In the genomic region with DNA sequence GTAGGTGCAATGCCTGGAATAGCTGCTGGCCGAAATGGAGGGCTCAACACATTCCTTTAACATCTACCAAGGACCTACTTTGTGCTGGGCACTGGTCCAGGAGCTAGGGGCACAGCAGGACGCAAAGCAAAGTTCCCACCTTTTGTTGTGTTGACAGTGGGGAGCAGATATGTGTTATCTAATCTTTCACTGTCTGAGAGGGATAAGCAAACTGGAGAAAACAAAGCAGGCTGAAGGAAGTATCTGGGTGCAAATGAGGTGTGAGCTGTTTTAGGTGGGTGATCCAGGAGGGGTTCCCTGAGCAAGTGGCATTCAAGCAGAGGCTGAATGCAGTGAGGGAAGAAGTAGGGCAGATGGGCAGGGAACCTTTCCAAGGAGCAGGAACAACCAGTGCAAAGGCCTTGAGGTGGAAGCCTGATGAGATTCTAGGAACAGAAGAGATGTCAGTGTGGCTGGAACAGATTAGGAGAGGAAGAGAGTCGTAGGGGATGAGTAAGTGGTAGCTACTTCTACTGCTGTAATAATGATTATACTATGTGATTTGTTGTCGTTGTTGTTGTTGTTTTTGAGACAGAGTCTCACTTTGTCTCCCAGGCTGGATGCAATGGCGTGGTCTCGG, we compare ENCODE assay signal across 23 cellular contexts. TPM values are rescaled to one million over a fixed set of nuclear protein-coding genes. Genes with fewer than 3 reads are reported as not detected.
DNase-seq lines count a peak whose midpoint lies in the region; ATAC-seq, FAIRE-seq and TF ChIP-seq lines count a peak whose summit lies in the region.
"Had no signal": no experiment of that assay in that cellular context is flagged by ENCODE, and none has a peak within 500 bp of the region (broad histone marks: within the 10 kb centered on the region; RNA-seq: fewer than 3 reads in every experiment).

No MANE protein-coding gene starts in this region.

- CTCF ChIA-PET in mammary epithelial cell (lab: Charles Lee; ENCODE audit: low non-redundant PET) (no interaction called here), MCF 10A (lab: Yijun Ruan, JAX) (no interaction called here), RWPE1 (lab: Yijun Ruan, JAX) (no interaction called here), GM10248 (lab: Yijun Ruan, JAX) (interaction anchor here (1.2 kb wide), 1 partner anchor 73 kb away, joined by 3 read pairs; no protein-coding TSS in a partner anchor)

- BruUV-seq in mammary epithelial cell (replicated peaks; lab: Mats Ljungman, UMichigan) (no TSS peak), MCF 10A (replicated peaks; lab: Mats Ljungman, UMichigan) (no TSS peak)

- peaks cover 35% of the 10 kb centered on the region for H3K4me1 Mint-ChIP-seq in MCF 10A (ENCODE audit: insufficient read depth, unreplicated experiment)

- H3K4me3 Mint-ChIP-seq in MCF 10A (ENCODE audit: unreplicated experiment) = no peak overlapping the region
- H3K4me3 Mint-ChIP-seq: activated naive CD8-positive, alpha-beta T cell treated with anti-CD3 and anti-CD28 coated beads for 36 hours; activated T-helper 1 cell treated with anti-CD3 and anti-CD28 coated beads, Interleukin-12 subunit alpha, Interleukin-12 subunit beta, Interleukin-2, Interleukin-4 antibody, amounts not matched to agents 30 ng/mL and 10 ng/mL and 1 ng/mL, durations not matched to agents 14 hours and 24 hours and 36 hours had no signal

- no peak overlapping the region for H3K27ac ChIP-seq in mammary epithelial cell (ENCODE audit: insufficient read depth, low read depth, low read length)
- H3K27ac ChIP-seq in RWPE1 = peak overlapping the region; percentile 22; the same call in 1 of the 2 replicates
- no peak overlapping the region for H3K27ac ChIP-seq in keratinocyte (ENCODE audit: control insufficient read depth, insufficient read depth, low read length)
- no peak overlapping the region for H3K27ac ChIP-seq in pancreas
- H3K27ac ChIP-seq: body of pancreas, coronary artery, SK-N-MC had no signal

- H3K9me3 ChIP-seq in mammary epithelial cell (replicated peaks; ENCODE audit: insufficient read depth, low read length) (no peaks in the 10 kb centered on the region), keratinocyte (ENCODE audit: control insufficient read depth, low read depth, low read length) (no peaks in the 10 kb centered on the region), pancreas (no peaks in the 10 kb centered on the region)
- H3K9me3 ChIP-seq: body of pancreas had no signal

- in situ Hi-C loops in mammary epithelial cell (cut with MboI; ENCODE audit: low sequenced_read_pairs in 2 of 2) = no loop called here

- FAIRE-seq in keratinocyte (lab: Jason Lieb, UNC) (no peak), pancreas (lab: Jason Lieb, UNC) (no peak)
- FAIRE-seq: endometrium, GM18507 had no signal

- H3K27ac Mint-ChIP-seq in MCF 10A (ENCODE audit: low read depth, unreplicated experiment) = no peak overlapping the region
- H3K27ac Mint-ChIP-seq: activated naive CD8-positive, alpha-beta T cell treated with anti-CD3 and anti-CD28 coated beads for 36 hours; activated T-helper 1 cell treated with anti-CD3 and anti-CD28 coated beads, Interleukin-12 subunit alpha, Interleukin-12 subunit beta, Interleukin-2, Interleukin-4 antibody, amounts not matched to agents 30 ng/mL and 10 ng/mL and 1 ng/mL, durations not matched to agents 14 hours and 24 hours and 36 hours had no signal

- H4K20me1 ChIP-seq in mammary epithelial cell (ENCODE audit: insufficient read depth, low read length) (no peaks in the 10 kb centered on the region), keratinocyte (ENCODE audit: control insufficient read depth, extremely low read depth, insufficient read depth, low read length) (peaks cover 8% of the 10 kb centered on the region)

- H3K4me2 ChIP-seq in mammary epithelial cell (ENCODE audit: insufficient read depth, low read depth, low read length) = no peak overlapping the region
- no peak overlapping the region for H3K4me2 ChIP-seq in keratinocyte (ENCODE audit: control insufficient read depth, extremely low read depth, insufficient read depth, low read depth, low read length)

- H3K36me3 Mint-ChIP-seq in MCF 10A (ENCODE audit: insufficient read depth, unreplicated experiment) = peaks cover 18% of the 10 kb centered on the region

- H3K4me1 ChIP-seq in mammary epithelial cell (ENCODE audit: insufficient read depth, low read length) (peaks cover 29% of the 10 kb centered on the region), keratinocyte (ENCODE audit: control insufficient read depth, extremely low read depth, insufficient read depth, low read length) (peaks cover 34% of the 10 kb centered on the region), pancreas (peaks cover 0 to 2% (median 0%) of the 10 kb centered on the region in 3 donors)

- WGBS in mammary epithelial cell (ENCODE audit: low coverage, missing lambda C conversion rate) = 68% methylated on average over 3 of the region's 6 CpGs
- WGBS in pancreas, 2 donors = 53 to 59% methylated on average over 6 of the region's 6 CpGs

- H2AFZ ChIP-seq in mammary epithelial cell (ENCODE audit: low read depth, low read length) (peak overlapping the region; percentile 18), keratinocyte (ENCODE audit: control insufficient read depth, low read length) (peak overlapping the region; percentile 6)

- H3K4me3 ChIP-seq in mammary epithelial cell (replicated peaks in 1 of 3; ENCODE audit: insufficient read depth in 1 of 3, low read depth in 2 of 3, low read length in 3 of 3) (no peak overlapping the region), keratinocyte (ENCODE audit: control insufficient read depth in 2 of 3, extremely low read depth in 1 of 3, insufficient read depth in 2 of 3, low read depth in 1 of 3, low read length in 3 of 3) (no peak overlapping the region), pancreas (no peak overlapping the region)
- H3K4me3 ChIP-seq: body of pancreas, coronary artery, SK-N-MC had no signal

- peaks cover 2% of the 10 kb centered on the region for H3K9me1 ChIP-seq in keratinocyte (ENCODE audit: control insufficient read depth, extremely low read depth, insufficient read depth, low read length)

- dilution Hi-C loops in mammary epithelial cell (cut with HindIII; ENCODE audit: low sequenced_read_pairs) (no loop called here), keratinocyte (cut with MboI; ENCODE audit: extremely low pct_ligation_motif_present, low sequenced_read_pairs) (no loop called here)

- peaks cover under 1% of the 10 kb centered on the region for H3K36me3 ChIP-seq in mammary epithelial cell (ENCODE audit: insufficient read depth, low read length)
- H3K36me3 ChIP-seq in keratinocyte (ENCODE audit: control insufficient read depth in 2 of 2, extremely low read depth in 1 of 2, insufficient read depth in 2 of 2, low read length in 2 of 2) = peaks cover 2 to 7% of the 10 kb centered on the region in 2 experiments
- H3K36me3 ChIP-seq in pancreas = no peaks in the 10 kb centered on the region

- POLR2A ChIA-PET in MCF 10A (lab: Yijun Ruan, JAX) (interaction anchor here (2.9 kb wide), 1 partner anchor 29 kb away, joined by 11 read pairs; no protein-coding TSS in a partner anchor), RWPE1 (lab: Yijun Ruan, JAX; ENCODE audit: low non-redundant PET) (no interaction called here), GM10248 (lab: Yijun Ruan, JAX) (no interaction called here)

- no peaks in the 10 kb centered on the region for H3K27me3 Mint-ChIP-seq in MCF 10A (ENCODE audit: insufficient read depth, unreplicated experiment)

- no peak for DNase-seq in mammary epithelial cell
- no peak for DNase-seq in MCF 10A (ENCODE audit: unreplicated experiment)
- no peak for DNase-seq in RWPE1 (ENCODE audit: low spot score)
- no peak for DNase-seq in keratinocyte (ENCODE audit: low read depth, low spot score)
- DNase-seq in GM10248 (ENCODE audit: extremely low spot score) = no peak
- no peak for DNase-seq in superior temporal gyrus (ENCODE audit: extremely low spot score)
- no peak for DNase-seq in pancreas
- DNase-seq: ACHN; activated CD4-positive, alpha-beta T cell treated with anti-CD3 and anti-CD28 coated beads for 1 hour; activated naive CD8-positive, alpha-beta T cell treated with anti-CD3 and anti-CD28 coated beads for 36 hours; body of pancreas; C1 segment of cervical spinal cord; left ventricle myocardium superior; NCI-H2029; NCI-H446; nucleus accumbens; substantia nigra had no signal

- peaks cover 16% of the 10 kb centered on the region for H3K79me2 ChIP-seq in mammary epithelial cell (ENCODE audit: insufficient read depth, low read length)
- H3K79me2 ChIP-seq in keratinocyte (ENCODE audit: control insufficient read depth, insufficient read depth, low read length) = peaks cover 10% of the 10 kb centered on the region

- no peak overlapping the region for H3K9ac ChIP-seq in mammary epithelial cell (ENCODE audit: insufficient read depth, low read length)
- no peak overlapping the region for H3K9ac ChIP-seq in keratinocyte (ENCODE audit: control insufficient read depth, extremely low read depth, insufficient read depth, low read length)

- ATAC-seq in pancreas (no peak), HG02623 (IDR thresholded peaks at IDR 0.05; ENCODE audit: unreplicated experiment) (no peak)
- ATAC-seq: body of pancreas, left ventricle myocardium superior had no signal

- H3K9me3 Mint-ChIP-seq in MCF 10A (ENCODE audit: unreplicated experiment) = no peaks in the 10 kb centered on the region
- H3K9me3 Mint-ChIP-seq: activated T-helper 1 cell treated with anti-CD3 and anti-CD28 coated beads, Interleukin-12 subunit alpha, Interleukin-12 subunit beta, Interleukin-2, Interleukin-4 antibody, amounts not matched to agents 30 ng/mL and 10 ng/mL and 1 ng/mL, durations not matched to agents 14 hours and 24 hours and 36 hours had no signal

- intact Hi-C loops in mammary epithelial cell (cut with micrococcal nuclease) (no loop called here), MCF 10A (cut with micrococcal nuclease) (no loop called here), pancreas (cut with DNase I) (no loop called here)

- H3K27me3 ChIP-seq in mammary epithelial cell (ENCODE audit: insufficient read depth, low read length) (no peaks in the 10 kb centered on the region), keratinocyte (ENCODE audit: control insufficient read depth, extremely low read depth, insufficient read depth, low read length) (no peaks in the 10 kb centered on the region), pancreas (no peaks in the 10 kb centered on the region)
- H3K27me3 ChIP-seq: body of pancreas had no signal

- TF ChIP-seq CTCF in mammary epithelial cell (conservative IDR thresholded peaks at IDR 0.05 in 1 of 2, IDR thresholded peaks at IDR 0.05 in 1 of 2; ENCODE audit: extremely low read depth in 1 of 2, insufficient read depth in 1 of 2, low read depth in 1 of 2, low read length in 2 of 2) = no peak
- TF ChIP-seq CTCF in MCF 10A (IDR thresholded peaks at IDR 0.05; ENCODE audit: unreplicated experiment) = no peak
- TF ChIP-seq CTCF in RWPE1 (conservative IDR thresholded peaks at IDR 0.05; ENCODE audit: low read depth) = no peak
- TF ChIP-seq CTCF in keratinocyte (optimal IDR thresholded peaks at IDR 0.05 in 1 of 3, IDR thresholded peaks at IDR 0.05 in 1 of 3, conservative IDR thresholded peaks at IDR 0.05 in 1 of 3; ENCODE audit: extremely low read depth in 1 of 3, insufficient read depth in 2 of 3, low read length in 3 of 3) = no peak
- TF ChIP-seq CTCF in GM10248 (IDR thresholded peaks at IDR 0.05; ENCODE audit: control extremely low read depth, extremely low read depth, low read depth, missing control alignments) = no peak
- TF ChIP-seq CTCF in pancreas (IDR thresholded peaks at IDR 0.05) = no peak

RNA-seq across cellular contexts. Expression of gene PLAUR, which starts 2.2 kb away (rescaled TPM):
- total RNA-seq in mammary epithelial cell (10 to 100 TPM; 10.8 to 79.9 TPM), MCF 10A (2022) (14.0 and 32.2 TPM in 2 replicates), pancreas (10 to 100 TPM in 2 of 6 donors, 1 to 10 TPM in 4; 1.6 to 24.5 (median 3.1) TPM)
- polyA plus RNA-seq in mammary epithelial cell (73.7 TPM), keratinocyte (50.8 to 64.3 TPM (median 56.2 TPM) in 3 replicates), pancreas (1 to 10 TPM; 4.4 to 5.1 TPM)
- polyA minus RNA-seq in mammary epithelial cell (32.9 TPM), keratinocyte (36.5 to 81.7 TPM (median 75.3 TPM) in 3 replicates)
- polyA plus RNA-seq in keratinocyte (2011; ENCODE audit: low read depth) = 87.4 TPM
- 27.0 and 33.8 TPM in 2 replicates for polyA plus RNA-seq in keratinocyte (2011; cell fraction: cytosol; rRNA removed)
- polyA plus RNA-seq in keratinocyte (2011; cell fraction: nucleus; rRNA removed) = 166 and 199 TPM in 2 replicates
- 41.2 and 71.4 TPM in 2 replicates for polyA plus RNA-seq in keratinocyte (2012; ENCODE audit: low replicate concordance)
- 38.8 TPM for polyA minus RNA-seq in keratinocyte (2011; cell fraction: cytosol; rRNA and poly(A)+ RNA removed)
- 86.1 and 94.1 TPM in 2 replicates for polyA minus RNA-seq in keratinocyte (2011; cell fraction: nucleus; rRNA and poly(A)+ RNA removed)

RNA-seq across cellular contexts. Expression of gene CADM4, which starts 32.5 kb away (rescaled TPM):
- total RNA-seq in mammary epithelial cell (10 to 100 TPM; 11.7 to 12.8 TPM), MCF 10A (2022) (3.2 and 3.8 TPM in 2 replicates), pancreas (10 to 100 TPM in 2 of 6 donors, 1 to 10 TPM in 4; 5.9 to 11.3 (median 7.5) TPM)
- polyA plus RNA-seq in mammary epithelial cell (4.5 TPM), keratinocyte (3.0 to 4.4 TPM (median 4.3 TPM) in 3 replicates), pancreas (10 to 100 TPM in 1 of 2 donors, 1 to 10 TPM in 1; 9.8 to 10.5 TPM)
- polyA minus RNA-seq in mammary epithelial cell (1.9 TPM), keratinocyte (2.4 to 4.1 TPM (median 2.8 TPM) in 3 replicates)
- 10.5 TPM for polyA plus RNA-seq in keratinocyte (2011; ENCODE audit: low read depth)
- polyA plus RNA-seq in keratinocyte (2011; cell fraction: cytosol; rRNA removed) = 1.3 and 2.7 TPM in 2 replicates
- polyA plus RNA-seq in keratinocyte (2011; cell fraction: nucleus; rRNA removed) = 5.0 and 5.6 TPM in 2 replicates
- polyA plus RNA-seq in keratinocyte (2012; ENCODE audit: low replicate concordance) = 8.5 and 11.1 TPM in 2 replicates
- polyA minus RNA-seq in keratinocyte (2011; cell fraction: cytosol; rRNA and poly(A)+ RNA removed) = 2.3 TPM
- polyA minus RNA-seq in keratinocyte (2011; cell fraction: nucleus; rRNA and poly(A)+ RNA removed) = 4.1 and 4.6 TPM in 2 replicates

RNA-seq across cellular contexts. Expression of gene IRGC, which starts 43.7 kb away (rescaled TPM):
- total RNA-seq in mammary epithelial cell (not detected), MCF 10A (2022) (not detected in 2 replicates), pancreas (not detected)
- polyA plus RNA-seq in mammary epithelial cell (not detected), keratinocyte (not detected in 3 replicates), pancreas (not detected)
- polyA minus RNA-seq in mammary epithelial cell (not detected), keratinocyte (not detected in 3 replicates)
- not detected for polyA plus RNA-seq in keratinocyte (2011; ENCODE audit: low read depth)
- polyA plus RNA-seq in keratinocyte (2011; cell fraction: cytosol; rRNA removed) = not detected in 2 replicates
- not detected in 2 replicates for polyA plus RNA-seq in keratinocyte (2011; cell fraction: nucleus; rRNA removed)
- polyA plus RNA-seq in keratinocyte (2012; ENCODE audit: low replicate concordance) = not detected in 2 replicates
- not detected for polyA minus RNA-seq in keratinocyte (2011; cell fraction: cytosol; rRNA and poly(A)+ RNA removed)
- not detected in 2 replicates for polyA minus RNA-seq in keratinocyte (2011; cell fraction: nucleus; rRNA and poly(A)+ RNA removed)
- total RNA-seq: activated naive CD8-positive, alpha-beta T cell treated with anti-CD3 and anti-CD28 coated beads for 36 hours; activated T-helper 1 cell treated with anti-CD3 and anti-CD28 coated beads, Interleukin-12 subunit alpha, Interleukin-12 subunit beta, Interleukin-2, Interleukin-4 antibody, amounts not matched to agents 30 ng/mL and 10 ng/mL and 1 ng/mL, durations not matched to agents 14 hours and 24 hours and 36 hours; body of pancreas; left ventricle myocardium superior had no signal

RNA-seq across cellular contexts. Expression of gene ZNF428, which starts 52.7 kb away (rescaled TPM):
- total RNA-seq in mammary epithelial cell (10 to 100 TPM; 17.0 to 19.0 TPM), MCF 10A (2022) (18.6 and 23.3 TPM in 2 replicates), pancreas (10 to 100 TPM; 12.0 to 23.7 (median 17.4) TPM)
- polyA plus RNA-seq in mammary epithelial cell (12.9 TPM), keratinocyte (13.9 to 15.8 TPM (median 15.0 TPM) in 3 replicates), pancreas (10 to 100 TPM; 35.9 to 55.0 TPM)
- polyA minus RNA-seq in mammary epithelial cell (1.9 TPM), keratinocyte (1.2 to 7.4 TPM (median 4.7 TPM) in 3 replicates)
- 1.5 TPM for polyA plus RNA-seq in keratinocyte (2011; ENCODE audit: low read depth)
- polyA plus RNA-seq in keratinocyte (2011; cell fraction: cytosol; rRNA removed) = 8.3 and 21.5 TPM in 2 replicates
- polyA plus RNA-seq in keratinocyte (2011; cell fraction: nucleus; rRNA removed) = 10.7 and 14.3 TPM in 2 replicates
- polyA plus RNA-seq in keratinocyte (2012; ENCODE audit: low replicate concordance) = 6.5 and 26.5 TPM in 2 replicates
- 9.4 TPM for polyA minus RNA-seq in keratinocyte (2011; cell fraction: cytosol; rRNA and poly(A)+ RNA removed)
- polyA minus RNA-seq in keratinocyte (2011; cell fraction: nucleus; rRNA and poly(A)+ RNA removed) = 2.1 and 6.4 TPM in 2 replicates
